Comparison of ENCODE assay signal across 8 cellular contexts in the genomic region with DNA sequence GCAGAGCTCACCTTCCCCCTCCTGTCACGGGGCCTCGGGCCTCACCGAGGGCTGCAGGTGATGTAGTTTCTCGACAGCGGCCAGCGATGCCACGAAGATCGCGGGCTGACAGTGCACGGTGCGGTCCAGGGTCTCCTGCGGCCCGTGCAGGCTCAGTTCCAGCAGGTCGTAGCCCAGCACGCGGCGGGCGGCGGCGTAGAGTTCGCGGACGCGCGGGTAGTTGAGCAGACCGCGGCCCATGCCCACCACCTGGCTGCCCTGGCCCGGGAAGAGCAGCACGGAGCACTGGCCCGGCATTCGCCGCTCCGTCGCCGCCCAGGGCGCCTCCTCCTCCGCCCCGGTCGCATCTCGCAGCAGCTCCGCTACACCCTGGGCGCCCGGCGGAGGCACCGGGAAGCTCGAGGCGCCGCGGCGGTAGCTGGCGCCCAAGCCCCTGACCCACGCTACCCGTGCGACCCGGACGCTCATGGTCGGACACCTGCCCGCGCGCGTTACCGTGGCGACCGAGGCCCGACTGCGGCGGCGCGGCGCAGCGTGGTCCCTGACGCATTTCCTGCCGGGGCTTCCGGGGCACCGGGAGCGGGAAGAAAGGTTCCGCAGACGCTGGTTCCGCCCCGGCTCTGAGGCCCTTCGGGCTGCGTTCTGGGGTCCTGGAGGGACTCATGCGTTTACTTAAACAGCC. TPM values are rescaled to one million over a fixed set of nuclear protein-coding genes. Genes with fewer than 3 reads are reported as not detected.
DNase-seq lines count a peak whose midpoint lies in the region; ATAC-seq and TF ChIP-seq lines count a peak whose summit lies in the region.

A gene with protein sequence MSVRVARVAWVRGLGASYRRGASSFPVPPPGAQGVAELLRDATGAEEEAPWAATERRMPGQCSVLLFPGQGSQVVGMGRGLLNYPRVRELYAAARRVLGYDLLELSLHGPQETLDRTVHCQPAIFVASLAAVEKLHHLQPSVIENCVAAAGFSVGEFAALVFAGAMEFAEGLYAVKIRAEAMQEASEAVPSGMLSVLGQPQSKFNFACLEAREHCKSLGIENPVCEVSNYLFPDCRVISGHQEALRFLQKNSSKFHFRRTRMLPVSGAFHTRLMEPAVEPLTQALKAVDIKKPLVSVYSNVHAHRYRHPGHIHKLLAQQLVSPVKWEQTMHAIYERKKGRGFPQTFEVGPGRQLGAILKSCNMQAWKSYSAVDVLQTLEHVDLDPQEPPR (minus strand): TSS at position 518 of the 682 bp plus-strand sequence. CDS start 50 bp downstream, at position 468.

- H3K36me3 ChIP-seq in lower lobe of right lung: peaks cover 27% of the 10 kb centered on the region

- H3K4me1 Mint-ChIP-seq in activated CD8-positive, alpha-beta T cell treated with anti-CD3 and anti-CD28 coated beads for 36 hours (ENCODE audit: low read depth): peaks cover 20% of the 10 kb centered on the region

- H3K4me1 ChIP-seq in lower lobe of right lung: peaks cover 28% of the 10 kb centered on the region

- no peaks in the 10 kb centered on the region for H3K27me3 Mint-ChIP-seq in activated CD8-positive, alpha-beta T cell treated with anti-CD3 and anti-CD28 coated beads for 36 hours

- intact Hi-C loops in activated CD8-positive, alpha-beta T cell treated with anti-CD3 and anti-CD28 coated beads for 36 hours (cut with micrococcal nuclease): no loop called here
- intact Hi-C loops in lower lobe of right lung (cut with DNase I): no loop called here

- H3K9me3 Mint-ChIP-seq in activated CD8-positive, alpha-beta T cell treated with anti-CD3 and anti-CD28 coated beads for 36 hours: no peaks in the 10 kb centered on the region

- no peaks in the 10 kb centered on the region for H3K27me3 ChIP-seq in lower lobe of right lung (ENCODE audit: low read depth)

- peaks cover 17% of the 10 kb centered on the region for H3K36me3 Mint-ChIP-seq in activated CD8-positive, alpha-beta T cell treated with anti-CD3 and anti-CD28 coated beads for 36 hours (ENCODE audit: low read depth)

- ATAC-seq in GM19043 (IDR thresholded peaks at IDR 0.05; ENCODE audit: low read depth, unreplicated experiment) (peak; percentile 66), HG03432 (IDR thresholded peaks at IDR 0.05; ENCODE audit: unreplicated experiment) (peak; percentile 82), lower lobe of right lung (peak; percentile 92 to 95)
- ATAC-seq in activated CD8-positive, alpha-beta T cell treated with anti-CD3 and anti-CD28 coated beads for 36 hours: peak; percentile 90

- H3K27ac ChIP-seq in lower lobe of right lung: peak within 1 kb of the TSS; percentile 86

- CTCF ChIA-PET in activated CD8-positive, alpha-beta T cell treated with anti-CD3 and anti-CD28 coated beads for 36 hours (lab: Charles Lee): no interaction called here

- POLR2A ChIA-PET in activated CD8-positive, alpha-beta T cell treated with anti-CD3 and anti-CD28 coated beads for 36 hours (lab: Charles Lee): interaction anchor here (0.9 to 1.5 kb wide), 3 partner anchors 12 to 43 kb away, joined by 3 to 5 read pairs (median 3); partner anchors contain the start of gene TTLL12

- peak; percentile 65 for DNase-seq in AG10803 (ENCODE audit: low read depth)
- DNase-seq in NCI-H82 treated with DMSO at 0.1 percent for 48 hours (lab: John Stamatoyannopoulos, UW; ENCODE audit: unreplicated experiment): peak; percentile 7
- DNase-seq in activated CD8-positive, alpha-beta T cell treated with anti-CD3 and anti-CD28 coated beads for 36 hours: peak; percentile 77
- peak; percentile 91 for DNase-seq in ecto neural progenitor cell (ENCODE audit: low spot score)
- DNase-seq in lower lobe of right lung: peak; percentile 89
- peak; percentile 75 to 80 for DNase-seq in stimulated activated CD4-positive, alpha-beta T cell treated with anti-CD3 and anti-CD28 coated beads, Interleukin-4, amount 100 ng/mL, for 48 hours (ENCODE audit: low read depth in 2 of 2)

- peak within 1 kb of the TSS; percentile 89 for H3K27ac Mint-ChIP-seq in activated CD8-positive, alpha-beta T cell treated with anti-CD3 and anti-CD28 coated beads for 36 hours

- TF ChIP-seq CTCF in AG10803 (conservative IDR thresholded peaks at IDR 0.05; ENCODE audit: low read length) (no peak), lower lobe of right lung (IDR thresholded peaks at IDR 0.05) (no peak)
- TF ChIP-seq CTCF in activated CD8-positive, alpha-beta T cell treated with anti-CD3 and anti-CD28 coated beads for 36 hours (IDR thresholded peaks at IDR 0.05): no peak

- H3K4me3 ChIP-seq in AG10803 (ENCODE audit: low read length) (peak within 1 kb of the TSS; percentile 88), lower lobe of right lung (peak within 1 kb of the TSS; percentile 99)

- no peaks in the 10 kb centered on the region for H3K9me3 ChIP-seq in lower lobe of right lung

- H3K4me3 Mint-ChIP-seq in activated CD8-positive, alpha-beta T cell treated with anti-CD3 and anti-CD28 coated beads for 36 hours: peak within 1 kb of the TSS; percentile 88

RNA-seq across cellular contexts. Expression of the gene that starts here (rescaled TPM):
- 10 to 100 TPM; 14.8 to 15.0 TPM for total RNA-seq in activated CD8-positive, alpha-beta T cell treated with anti-CD3 and anti-CD28 coated beads for 36 hours
- 11.7 TPM for total RNA-seq in lower lobe of right lung

Comparison
In these comparisons a context has a peak if more than half of its experiments do, and no peak if none do; other contexts are left out.
1. Peak in every context shown above with its lines: DNase-seq, ATAC-seq, H3K4me3 ChIP-seq and H3K27ac ChIP-seq.
2. DNase-seq: peak in every context shown above with its lines; median percentile 91 in ecto neural progenitor cell; 89 in lower lobe of right lung; 78 in stimulated activated CD4-positive, alpha-beta T cell treated with anti-CD3 and anti-CD28 coated beads, Interleukin-4, amount 100 ng/mL, for 48 hours; 77 in activated CD8-positive, alpha-beta T cell treated with anti-CD3 and anti-CD28 coated beads for 36 hours; 65 in AG10803; 7 in NCI-H82 treated with DMSO at 0.1 percent for 48 hours.